9 cellular contexts compared by ENCODE assay signal in the genomic region with DNA sequence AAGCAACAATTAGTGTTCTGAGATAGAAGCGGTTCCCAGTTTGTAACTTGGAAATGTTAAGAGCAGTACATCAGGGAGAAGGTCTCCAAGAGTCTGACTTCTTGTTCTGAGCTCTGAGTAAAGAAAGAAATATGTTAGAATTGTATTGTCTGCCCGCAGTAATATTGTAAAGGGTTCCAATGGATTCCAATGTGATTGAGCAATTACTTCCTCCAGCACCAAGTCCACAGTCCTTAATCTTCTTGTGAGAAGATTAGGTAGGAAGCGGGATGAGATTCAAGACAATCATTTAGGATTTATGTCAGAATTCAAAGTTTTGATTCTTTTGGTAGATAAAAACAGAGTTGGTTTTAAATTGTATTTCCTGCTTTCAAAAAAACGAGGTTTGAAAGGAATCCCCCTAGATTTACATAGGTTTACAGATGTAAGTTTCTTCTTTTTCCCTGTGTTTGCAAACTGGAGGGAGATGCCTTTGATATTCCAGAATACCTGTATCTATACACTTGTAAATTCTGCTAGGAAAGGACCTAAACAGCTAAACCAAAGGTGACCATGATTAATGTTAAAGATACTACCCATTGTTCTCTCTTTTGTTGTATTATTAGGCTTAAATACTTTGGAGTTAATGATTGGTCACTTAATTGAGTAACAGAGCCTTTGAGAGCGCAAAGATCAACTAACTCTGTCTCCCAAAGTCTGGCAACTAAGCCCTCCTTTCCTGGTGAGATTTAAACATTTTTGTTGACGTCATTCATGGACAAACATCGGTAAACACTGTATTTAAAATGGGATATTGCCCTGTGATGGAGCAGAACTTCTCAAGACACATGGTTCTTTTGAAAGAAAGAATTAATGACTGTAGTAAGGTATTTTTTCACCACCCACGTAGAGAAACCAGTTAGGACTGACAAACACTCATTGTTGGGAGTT. TPM values are rescaled to one million over a fixed set of nuclear protein-coding genes. Genes with fewer than 3 reads are reported as not detected.
DNase-seq lines count a peak whose midpoint lies in the region; ATAC-seq, FAIRE-seq and TF ChIP-seq lines count a peak whose summit lies in the region.
"Had no signal": no experiment of that assay in that cellular context is flagged by ENCODE, and none has a peak within 500 bp of the region (broad histone marks: within the 10 kb centered on the region; RNA-seq: fewer than 3 reads in every experiment).

No MANE protein-coding gene starts in this region.

- in situ Hi-C loops in ACHN (cut with HindIII; ENCODE audit: low pct_ligation_motif_present, low pct_unique_long_range_greater_than_20kb, low sequenced_read_pairs) = no loop called here

- peak; percentile 78 for DNase-seq in ACHN
- DNase-seq in HTR-8/SVneo (ENCODE audit: insufficient read length, low spot score) = peak; percentile 15
- DNase-seq in coronary artery (ENCODE audit: low spot score) = no peak
- DNase-seq in mesothelial cell of epicardium (ENCODE audit: low spot score in 2 of 2, unreplicated experiment in 2 of 2) = no peak
- DNase-seq in NCI-H1694 (lab: John Stamatoyannopoulos, UW) = no peak
- DNase-seq in activated T-cell treated with anti-CD3 and anti-CD28 coated beads, Interleukin-2, amount 50 U/mL, for 24 hours = no peak
- DNase-seq in activated T-cell treated with anti-CD3 and anti-CD28 coated beads, Interleukin-2, amount 50 U/mL, for 1 hour = no peak
- DNase-seq: dermis blood vessel endothelial cell had no signal

- TF ChIP-seq CTCF in coronary artery (IDR thresholded peaks at IDR 0.05) (no peak), mesothelial cell of epicardium (IDR thresholded peaks at IDR 0.05; ENCODE audit: unreplicated experiment) (no peak)

- no peaks in the 10 kb centered on the region for H3K9me3 Mint-ChIP-seq in mesothelial cell of epicardium
- no peaks in the 10 kb centered on the region for H3K9me3 Mint-ChIP-seq in activated T-cell treated with anti-CD3 and anti-CD28 coated beads, Interleukin-2, amount 50 U/mL, for 24 hours

- FAIRE-seq in HTR-8/SVneo (lab: Jason Lieb, UNC) = no peak

- H3K4me1 Mint-ChIP-seq in mesothelial cell of epicardium = peaks cover 42% of the 10 kb centered on the region
- H3K4me1 Mint-ChIP-seq in activated T-cell treated with anti-CD3 and anti-CD28 coated beads, Interleukin-2, amount 50 U/mL, for 24 hours (ENCODE audit: low read depth) = peaks cover 37% of the 10 kb centered on the region

- peak overlapping the region; percentile 80 for H3K4me3 ChIP-seq in coronary artery

- H3K27ac Mint-ChIP-seq in mesothelial cell of epicardium = peak overlapping the region; percentile 51
- H3K27ac Mint-ChIP-seq in activated T-cell treated with anti-CD3 and anti-CD28 coated beads, Interleukin-2, amount 50 U/mL, for 24 hours = no peak overlapping the region

- H3K4me3 Mint-ChIP-seq in mesothelial cell of epicardium = peak overlapping the region; percentile 97
- H3K4me3 Mint-ChIP-seq in activated T-cell treated with anti-CD3 and anti-CD28 coated beads, Interleukin-2, amount 50 U/mL, for 24 hours = no peak overlapping the region

- peaks cover 8% of the 10 kb centered on the region for H3K36me3 Mint-ChIP-seq in mesothelial cell of epicardium
- no peaks in the 10 kb centered on the region for H3K36me3 Mint-ChIP-seq in activated T-cell treated with anti-CD3 and anti-CD28 coated beads, Interleukin-2, amount 50 U/mL, for 24 hours (ENCODE audit: low read depth)

- H3K27ac ChIP-seq in coronary artery = peak overlapping the region; percentile 78 to 92

- ATAC-seq in HG03175 (IDR thresholded peaks at IDR 0.05; ENCODE audit: unreplicated experiment) = no peak

- peaks cover 2% of the 10 kb centered on the region for H3K27me3 Mint-ChIP-seq in mesothelial cell of epicardium (ENCODE audit: low read depth)
- H3K27me3 Mint-ChIP-seq in activated T-cell treated with anti-CD3 and anti-CD28 coated beads, Interleukin-2, amount 50 U/mL, for 24 hours = peaks cover 88% of the 10 kb centered on the region

RNA-seq across cellular contexts. Expression of gene VCAN, which starts 4.3 kb away (rescaled TPM):
- total RNA-seq in mesothelial cell of epicardium = 633 to 678 TPM (median 634 TPM) in 3 replicates

Comparison
In these comparisons a context has a peak if more than half of its experiments do, and no peak if none do; other contexts are left out.
1. DNase-seq: peak in ACHN (single experiment) and HTR-8/SVneo (single experiment); none in coronary artery (single experiment), mesothelial cell of epicardium (0 of 2), NCI-H1694 (single experiment), activated T-cell treated with anti-CD3 and anti-CD28 coated beads, Interleukin-2, amount 50 U/mL, for 24 hours (single experiment) and activated T-cell treated with anti-CD3 and anti-CD28 coated beads, Interleukin-2, amount 50 U/mL, for 1 hour (single experiment).